In genomic region chr10:70535451-70535850, GRCh38 we compare ENCODE assay signal across 28 cellular contexts.
"Had no signal": no experiment of that assay in that cellular context is flagged by ENCODE, and none has a peak within 500 bp of the region (broad histone marks: within the 10 kb centered on the region; RNA-seq: fewer than 3 reads in every experiment).

No MANE protein-coding gene starts in this region.

- DNase-seq: colonic mucosa; effector CD8-positive, alpha-beta T cell; endodermal cell; foreskin keratinocyte; glutamatergic neuron; heart right ventricle; hippocampal formation; left cardiac atrium; left lung; midbrain; naive thymus-derived CD4-positive, alpha-beta T cell; nephron progenitor cell; nucleus accumbens; ovary; psoas muscle; small intestine; stimulated activated CD4-positive, alpha-beta T cell treated with anti-CD3 and anti-CD28 coated beads, Interleukin-15, amount 100 ng/mL, for 24 hours; stimulated activated CD4-positive, alpha-beta T cell treated with anti-CD3 and anti-CD28 coated beads, Interleukin-2, amount 100 ng/mL, for 48 hours; stimulated activated naive CD4-positive, alpha-beta T cell; stimulated activated naive CD8-positive, alpha-beta T cell treated with anti-CD3 and anti-CD28 coated beads, Interleukin-15, amount 100 ng/mL, for 72 hours; thyroid gland; trophoblast cell had no signal

- H3K9me3 Mint-ChIP-seq: endodermal cell; nephron progenitor cell; stimulated activated naive CD8-positive, alpha-beta T cell treated with anti-CD3 and anti-CD28 coated beads, Interleukin-15, amount 100 ng/mL, for 72 hours had no signal

- H3K4me1 Mint-ChIP-seq: naive thymus-derived CD4-positive, alpha-beta T cell; stimulated activated naive CD8-positive, alpha-beta T cell treated with anti-CD3 and anti-CD28 coated beads, Interleukin-15, amount 100 ng/mL, for 72 hours had no signal

- FAIRE-seq: endothelial cell of umbilical vein, islet of Langerhans, small intestine had no signal

- H3K4me3 ChIP-seq: colonic mucosa, esophagus muscularis mucosa, gastroesophageal sphincter, heart right ventricle, left lung, ovary, psoas muscle, thyroid gland had no signal

- H3K27ac ChIP-seq: colonic mucosa, esophagus muscularis mucosa, foreskin keratinocyte, gastroesophageal sphincter, heart right ventricle, left lung, ovary, psoas muscle, thyroid gland had no signal

- H3K27ac Mint-ChIP-seq: dendritic cell treated with granulocyte-macrophage colony-stimulating factor and Interleukin-4, amounts not matched to agents 40 ng/mL and 50 ng/mL, for 4 days had no signal

- H3K4me3 Mint-ChIP-seq: dendritic cell treated with granulocyte-macrophage colony-stimulating factor and Interleukin-4, amounts not matched to agents 40 ng/mL and 50 ng/mL, for 4 days; naive thymus-derived CD4-positive, alpha-beta T cell; nephron progenitor cell; stimulated activated naive CD8-positive, alpha-beta T cell treated with anti-CD3 and anti-CD28 coated beads, Interleukin-15, amount 100 ng/mL, for 72 hours had no signal

- H3K36me3 ChIP-seq: colonic mucosa, ovary, thyroid gland had no signal

- H3K9me3 ChIP-seq: colonic mucosa, esophagus muscularis mucosa, gastroesophageal sphincter, heart right ventricle, left lung, ovary, psoas muscle, thyroid gland had no signal

- H3K27me3 ChIP-seq: colonic mucosa, esophagus muscularis mucosa, gastroesophageal sphincter, heart right ventricle, left lung, ovary, thyroid gland had no signal

- ATAC-seq: foreskin keratinocyte; gastroesophageal sphincter; heart right ventricle; left cardiac atrium; left lung; naive thymus-derived CD4-positive, alpha-beta T cell; psoas muscle; right cardiac atrium; stimulated activated naive CD8-positive, alpha-beta T cell treated with anti-CD3 and anti-CD28 coated beads, Interleukin-15, amount 100 ng/mL, for 72 hours had no signal

- H3K36me3 Mint-ChIP-seq: naive thymus-derived CD4-positive, alpha-beta T cell had no signal

- H3K4me1 ChIP-seq: colonic mucosa, foreskin keratinocyte, heart right ventricle, left lung, psoas muscle, thyroid gland had no signal

- H3K27me3 Mint-ChIP-seq: naive thymus-derived CD4-positive, alpha-beta T cell; stimulated activated naive CD8-positive, alpha-beta T cell treated with anti-CD3 and anti-CD28 coated beads, Interleukin-15, amount 100 ng/mL, for 72 hours had no signal
